In genomic region chr19:40808021-40808325, GRCh38 we compare ENCODE assay signal across 16 cellular contexts. TPM values are rescaled to one million over a fixed set of nuclear protein-coding genes. Genes with fewer than 3 reads are reported as not detected.
A peak's percentile ranks its signal among the peaks of the same experiment; 100 is the strongest.
DNase-seq lines count a peak whose midpoint lies in the region; ATAC-seq and TF ChIP-seq lines count a peak whose summit lies in the region.
"Had no signal": no experiment of that assay in that cellular context is flagged by ENCODE, and none has a peak within 500 bp of the region (broad histone marks: within the 10 kb centered on the region; RNA-seq: fewer than 3 reads in every experiment).

No MANE protein-coding gene starts in this region.

- H3K9me3 Mint-ChIP-seq in GM23338, result no peaks in the 10 kb centered on the region; the same call in 2 of the 3 replicates
- H3K9me3 Mint-ChIP-seq in effector memory CD8-positive, alpha-beta T cell, result no peaks in the 10 kb centered on the region

- H3K27me3 Mint-ChIP-seq in GM23338 (ENCODE audit: insufficient read depth, low read depth, poor library complexity) (peaks cover 46% of the 10 kb centered on the region), T-helper 17 cell (no peaks in the 10 kb centered on the region)
- no peaks in the 10 kb centered on the region for H3K27me3 Mint-ChIP-seq in effector memory CD8-positive, alpha-beta T cell

- peaks cover 45% of the 10 kb centered on the region for H3K79me2 ChIP-seq in GM23338 (replicated peaks; ENCODE audit: insufficient read depth)

- H3K27ac Mint-ChIP-seq in GM23338 (peak overlapping the region; percentile 75), T-helper 17 cell (peak overlapping the region; percentile 98)
- H3K27ac Mint-ChIP-seq in effector memory CD8-positive, alpha-beta T cell, result peak overlapping the region; percentile 88 to 100

- ATAC-seq in GM23338 (no peak), T-helper 17 cell (no peak), gastrocnemius medialis (no peak), HG02981 (IDR thresholded peaks at IDR 0.05; ENCODE audit: unreplicated experiment) (no peak), HG03025 (IDR thresholded peaks at IDR 0.05; ENCODE audit: low FRiP score, unreplicated experiment) (no peak)
- ATAC-seq in effector memory CD8-positive, alpha-beta T cell (replicated peaks), result no peak
- ATAC-seq: left colon had no signal

- H3K4me2 ChIP-seq in GM23338, result no peak overlapping the region

- H3K4me3 ChIP-seq in GM23338 (no peak overlapping the region), gastrocnemius medialis (no peak overlapping the region)
- H3K4me3 ChIP-seq: ovary had no signal

- H3K36me3 Mint-ChIP-seq in GM23338 (ENCODE audit: low read depth), result peaks cover 44% of the 10 kb centered on the region
- peaks cover 4% of the 10 kb centered on the region for H3K36me3 Mint-ChIP-seq in T-helper 17 cell (ENCODE audit: low read depth)
- peaks cover 82% of the 10 kb centered on the region for H3K36me3 Mint-ChIP-seq in effector memory CD8-positive, alpha-beta T cell (ENCODE audit: insufficient read depth)

- TF ChIP-seq CTCF in GM23338 (conservative IDR thresholded peaks at IDR 0.05; ENCODE audit: low read depth in 2 of 2) (no peak), gastrocnemius medialis (IDR thresholded peaks at IDR 0.05 in 4 of 5, conservative IDR thresholded peaks at IDR 0.05 in 1 of 5) (no peak)

- DNase-seq in GM23338 (ENCODE audit: low spot score), result no peak
- no peak for DNase-seq in T-helper 17 cell
- no peak for DNase-seq in effector memory CD8-positive, alpha-beta T cell
- no peak for DNase-seq in gastrocnemius medialis
- no peak for DNase-seq in NCI-H1436 (lab: John Stamatoyannopoulos, UW)
- DNase-seq: activated effector memory CD4-positive, alpha-beta T cell treated with anti-CD3 and anti-CD28 coated beads, Interleukin-2, amount 50 U/mL, for 16 hours; foreskin melanocyte; NCI-H1092; NCI-H446 treated with DMSO at 0.1 percent for 48 hours; ovary; stimulated activated naive CD4-positive, alpha-beta T cell had no signal

- TF ChIP-seq POLR2A in gastrocnemius medialis (IDR thresholded peaks at IDR 0.05), result no peak

- H3K9me2 ChIP-seq in GM23338 (ENCODE audit: insufficient read depth), result no peaks in the 10 kb centered on the region

- H3K4me3 Mint-ChIP-seq in GM23338 (no peak overlapping the region; the same call in 1 of the 3 replicates), T-helper 17 cell (peak overlapping the region; percentile 98)
- peak overlapping the region; percentile 73 to 98 for H3K4me3 Mint-ChIP-seq in effector memory CD8-positive, alpha-beta T cell

- H3K9me3 ChIP-seq in T-helper 17 cell (ENCODE audit: control insufficient read depth, low read length, poor library complexity, severe bottlenecking) (no peaks in the 10 kb centered on the region), gastrocnemius medialis (no peaks in the 10 kb centered on the region)
- H3K9me3 ChIP-seq: ovary had no signal

- H3K4me1 Mint-ChIP-seq in GM23338 (peaks cover 70% of the 10 kb centered on the region), T-helper 17 cell (peaks cover 77% of the 10 kb centered on the region)
- peaks cover 76 to 80% of the 10 kb centered on the region in 2 donors for H3K4me1 Mint-ChIP-seq in effector memory CD8-positive, alpha-beta T cell (ENCODE audit: low read depth in 2 of 2)

- no peak overlapping the region for H2AFZ ChIP-seq in GM23338

- H3F3A ChIP-seq in GM23338 (replicated peaks; ENCODE audit: low read depth), result peaks cover 42% of the 10 kb centered on the region

- H3K4me1 ChIP-seq in GM23338 (ENCODE audit: insufficient read depth) (peaks cover 49% of the 10 kb centered on the region), gastrocnemius medialis (peaks cover 57 to 62% of the 10 kb centered on the region in 2 donors)

- peaks cover 38% of the 10 kb centered on the region for H4K20me1 ChIP-seq in GM23338 (replicated peaks; ENCODE audit: insufficient read depth)

- intact Hi-C loops in gastrocnemius medialis (cut with DNase I; ENCODE audit: low total_unique reads), result no loop called here

- no peak overlapping the region for H3K27ac ChIP-seq in GM23338 (ENCODE audit: low read depth)
- peak overlapping the region; percentile 20 to 96 (median 74) for H3K27ac ChIP-seq in gastrocnemius medialis
- H3K27ac ChIP-seq: WERI-Rb-1 had no signal

- in situ Hi-C loops in gastrocnemius medialis (cut with MboI; ENCODE audit: low sequenced_read_pairs in 4 of 4), result no loop called here

- H3K27me3 ChIP-seq in GM23338 (ENCODE audit: insufficient read depth) (peaks cover 12% of the 10 kb centered on the region; the same call in 1 of the 2 replicates), gastrocnemius medialis (no peaks in the 10 kb centered on the region)
- H3K27me3 ChIP-seq: ovary had no signal

- H3K36me3 ChIP-seq in GM23338 (ENCODE audit: insufficient read depth) (peaks cover 4% of the 10 kb centered on the region; the same call in 1 of the 2 replicates), gastrocnemius medialis (peaks cover 0 to 20% of the 10 kb centered on the region in 2 donors)
- H3K36me3 ChIP-seq: ovary had no signal

RNA-seq across cellular contexts. Expression of gene EGLN2, which starts 9.0 kb away (rescaled TPM):
- total RNA-seq in GM23338 (2014; rRNA removed; shearing (Covaris generic)), result 98.3 and 118 TPM in 2 replicates
- 55.8 and 59.9 TPM in 2 replicates for polyA plus RNA-seq in GM23338 (2016; fragmentation: Nextera tagmentation; extraction: Ambion mirVana)
- total RNA-seq in T-helper 17 cell (100 to 1,000 TPM; 112 to 131 TPM), gastrocnemius medialis (10 to 100 TPM; 42.7 to 56.6 (median 47.9) TPM)

RNA-seq across cellular contexts. Expression of gene RAB4B, which starts 29.9 kb away (rescaled TPM):
- 27.4 and 32.6 TPM in 2 replicates for total RNA-seq in GM23338 (2014; rRNA removed; shearing (Covaris generic))
- 23.0 and 29.0 TPM in 2 replicates for polyA plus RNA-seq in GM23338 (2016; fragmentation: Nextera tagmentation; extraction: Ambion mirVana)
- 10 to 100 TPM; 52.4 to 55.4 TPM for total RNA-seq in T-helper 17 cell
- 10 to 100 TPM; 14.9 to 27.2 (median 19.7) TPM for total RNA-seq in gastrocnemius medialis

RNA-seq across cellular contexts. Expression of gene MIA, which starts 32.7 kb away (rescaled TPM):
- not detected in 2 replicates for total RNA-seq in GM23338 (2014; rRNA removed; shearing (Covaris generic))
- not detected in 2 replicates for polyA plus RNA-seq in GM23338 (2016; fragmentation: Nextera tagmentation; extraction: Ambion mirVana)
- total RNA-seq in T-helper 17 cell (not detected), gastrocnemius medialis (not detected)

RNA-seq across cellular contexts. Expression of gene CYP2A6, which starts 42.3 kb away (rescaled TPM):
- not detected in 2 replicates for total RNA-seq in GM23338 (2014; rRNA removed; shearing (Covaris generic))
- 0.39 TPM in 1 of 2 replicates, not detected in the other for polyA plus RNA-seq in GM23338 (2016; fragmentation: Nextera tagmentation; extraction: Ambion mirVana)
- total RNA-seq in T-helper 17 cell (not detected), gastrocnemius medialis (under 1 TPM in 2 of 4 donors, not detected in 2; 0.16 to 0.20 TPM)
- total RNA-seq: HT-29, left colon had no signal

RNA-seq across cellular contexts. Expression of gene SNRPA, which starts 57.0 kb away (rescaled TPM):
- total RNA-seq in GM23338 (2014; rRNA removed; shearing (Covaris generic)), result 239 and 295 TPM in 2 replicates
- polyA plus RNA-seq in GM23338 (2016; fragmentation: Nextera tagmentation; extraction: Ambion mirVana), result 321 and 326 TPM in 2 replicates
- 10 to 100 TPM; 67.3 to 81.8 TPM for total RNA-seq in T-helper 17 cell
- total RNA-seq in gastrocnemius medialis, result 10 to 100 TPM; 24.3 to 35.2 (median 27.3) TPM
